In genomic region chr16:5072334-5073278, GRCh38 we compare ENCODE assay signal across 8 cellular contexts. TPM values are rescaled to one million over a fixed set of nuclear protein-coding genes. Genes with fewer than 3 reads are reported as not detected.
A peak's percentile ranks its signal among the peaks of the same experiment; 100 is the strongest.
DNase-seq lines count a peak whose midpoint lies in the region; ATAC-seq lines count a peak whose summit lies in the region.

No MANE protein-coding gene starts in this region.

- no peaks in the 10 kb centered on the region for H3K9me3 Mint-ChIP-seq in activated T-helper 17 cell treated with anti-CD3 and anti-CD28 coated beads, Interleukin-2, amount 50 U/mL, for 72 hours
- H3K9me3 Mint-ChIP-seq in stimulated activated naive CD8-positive, alpha-beta T cell treated with anti-CD3 and anti-CD28 coated beads, Interleukin-15, amount 100 ng/mL, for 72 hours, result peaks cover 0 to 6% of the 10 kb centered on the region in 2 donors

- H3K27me3 ChIP-seq in H7 (ENCODE audit: control insufficient read depth, insufficient read depth, low read length), result no peaks in the 10 kb centered on the region

- H3K27ac Mint-ChIP-seq in activated T-helper 17 cell treated with anti-CD3 and anti-CD28 coated beads, Interleukin-2, amount 50 U/mL, for 72 hours, result peak overlapping the region; percentile 98
- peak overlapping the region; percentile 93 to 100 for H3K27ac Mint-ChIP-seq in stimulated activated naive CD8-positive, alpha-beta T cell treated with anti-CD3 and anti-CD28 coated beads, Interleukin-15, amount 100 ng/mL, for 72 hours

- H3K36me3 ChIP-seq in H7 (replicated peaks; ENCODE audit: control insufficient read depth, insufficient read depth, low read length), result peaks cover 13% of the 10 kb centered on the region

- H3K4me3 ChIP-seq in H7 (ENCODE audit: insufficient read depth, low read depth, low read length) (peak overlapping the region; percentile 74), iPS-18c (ENCODE audit: insufficient read depth, low read depth, low read length) (peak overlapping the region; percentile 95)

- H3K4me3 Mint-ChIP-seq in activated T-helper 17 cell treated with anti-CD3 and anti-CD28 coated beads, Interleukin-2, amount 50 U/mL, for 72 hours, result peak overlapping the region; percentile 97
- H3K4me3 Mint-ChIP-seq in stimulated activated naive CD8-positive, alpha-beta T cell treated with anti-CD3 and anti-CD28 coated beads, Interleukin-15, amount 100 ng/mL, for 72 hours, result peak overlapping the region; percentile 94 to 99

- no peaks in the 10 kb centered on the region for H3K9me3 ChIP-seq in iPS-18c (ENCODE audit: control insufficient read depth, insufficient read depth, low read length)

- peaks cover 14% of the 10 kb centered on the region for H3K4me1 Mint-ChIP-seq in activated T-helper 17 cell treated with anti-CD3 and anti-CD28 coated beads, Interleukin-2, amount 50 U/mL, for 72 hours
- H3K4me1 Mint-ChIP-seq in stimulated activated naive CD8-positive, alpha-beta T cell treated with anti-CD3 and anti-CD28 coated beads, Interleukin-15, amount 100 ng/mL, for 72 hours, result peaks cover 37% of the 10 kb centered on the region

- DNase-seq in H7 (no peak), NCI-H345 treated with DMSO at 0.1 percent for 48 hours (lab: John Stamatoyannopoulos, UW; ENCODE audit: unreplicated experiment) (no peak), COLO829 (ENCODE audit: low spot score) (no peak), NCI-H1417 (lab: John Stamatoyannopoulos, UW) (no peak)
- DNase-seq in stimulated activated naive CD8-positive, alpha-beta T cell treated with anti-CD3 and anti-CD28 coated beads, Interleukin-15, amount 100 ng/mL, for 72 hours, result no peak

- peaks cover 41% of the 10 kb centered on the region for H3K36me3 Mint-ChIP-seq in activated T-helper 17 cell treated with anti-CD3 and anti-CD28 coated beads, Interleukin-2, amount 50 U/mL, for 72 hours (ENCODE audit: low read depth)

- H3K27me3 Mint-ChIP-seq in activated T-helper 17 cell treated with anti-CD3 and anti-CD28 coated beads, Interleukin-2, amount 50 U/mL, for 72 hours, result no peaks in the 10 kb centered on the region
- H3K27me3 Mint-ChIP-seq in stimulated activated naive CD8-positive, alpha-beta T cell treated with anti-CD3 and anti-CD28 coated beads, Interleukin-15, amount 100 ng/mL, for 72 hours, result no peaks in the 10 kb centered on the region

- no peak for ATAC-seq in activated T-helper 17 cell treated with anti-CD3 and anti-CD28 coated beads, Interleukin-2, amount 50 U/mL, for 72 hours (replicated peaks)
- no peak for ATAC-seq in stimulated activated naive CD8-positive, alpha-beta T cell treated with anti-CD3 and anti-CD28 coated beads, Interleukin-15, amount 100 ng/mL, for 72 hours
- no peak for ATAC-seq in GM21447 (IDR thresholded peaks at IDR 0.05; ENCODE audit: unreplicated experiment)

RNA-seq across cellular contexts. Expression of gene ALG1, which starts 1.0 kb away (rescaled TPM):
- total RNA-seq in H7 (2014; rRNA removed; shearing (Covaris generic)), result 18.7 and 19.6 TPM in 2 replicates
- total RNA-seq in activated T-helper 17 cell treated with anti-CD3 and anti-CD28 coated beads, Interleukin-2, amount 50 U/mL, for 72 hours, result 10 to 100 TPM; 15.1 to 38.1 TPM

RNA-seq across cellular contexts. Expression of gene C16orf89, which starts 6.8 kb away (rescaled TPM):
- 3.4 and 4.1 TPM in 2 replicates for total RNA-seq in H7 (2014; rRNA removed; shearing (Covaris generic))
- not detected for total RNA-seq in activated T-helper 17 cell treated with anti-CD3 and anti-CD28 coated beads, Interleukin-2, amount 50 U/mL, for 72 hours

RNA-seq across cellular contexts. Expression of gene EEF2KMT, which starts 25.0 kb away (rescaled TPM):
- 30.9 and 38.0 TPM in 2 replicates for total RNA-seq in H7 (2014; rRNA removed; shearing (Covaris generic))
- 10 to 100 TPM in 1 of 2 donors, 1 to 10 TPM in 1; 7.3 to 11.7 TPM for total RNA-seq in activated T-helper 17 cell treated with anti-CD3 and anti-CD28 coated beads, Interleukin-2, amount 50 U/mL, for 72 hours

RNA-seq across cellular contexts. Expression of gene NAGPA, which starts 38.9 kb away (rescaled TPM):
- 11.9 and 12.7 TPM in 2 replicates for total RNA-seq in H7 (2014; rRNA removed; shearing (Covaris generic))
- total RNA-seq in activated T-helper 17 cell treated with anti-CD3 and anti-CD28 coated beads, Interleukin-2, amount 50 U/mL, for 72 hours, result 10 to 100 TPM in 1 of 2 donors, 1 to 10 TPM in 1; 8.5 to 18.6 TPM
